Comparison of ENCODE assay signal across 8 cellular contexts in genomic region chr9:92294297-92294676, GRCh38. TPM values are rescaled to one million over a fixed set of nuclear protein-coding genes. Genes with fewer than 3 reads are reported as not detected.
DNase-seq lines count a peak whose midpoint lies in the region; ATAC-seq, FAIRE-seq and TF ChIP-seq lines count a peak whose summit lies in the region.

No MANE protein-coding gene starts in this region.

- H3K4me3 ChIP-seq in NT2/D1 (ENCODE audit: insufficient read length, low read depth) (peak overlapping the region; percentile 88), brain microvascular endothelial cell (ENCODE audit: low read depth, low read length) (peak overlapping the region; percentile 93), HepG2 (replicated peaks in 1 of 3; ENCODE audit: insufficient read depth in 1 of 3, low read depth in 2 of 3, low read length in 3 of 3) (peak overlapping the region; percentile 60 to 78 (median 72))

- peak overlapping the region; percentile 94 for H3K9ac ChIP-seq in NT2/D1 (ENCODE audit: insufficient read length, low read depth)
- H3K9ac ChIP-seq in HepG2 (ENCODE audit: insufficient read depth, low read depth, low read length), result peak overlapping the region; percentile 93

- TF ChIP-seq RAD21 in HepG2 (CRISPR knock-in tag; IDR thresholded peaks at IDR 0.05), result no peak

- ATAC-seq in HepG2, result peak; percentile 50
- no peak for ATAC-seq in HG02870 (IDR thresholded peaks at IDR 0.05; ENCODE audit: unreplicated experiment)

- H3K9me3 ChIP-seq in NT2/D1 (ENCODE audit: insufficient read depth, low read length), result no peaks in the 10 kb centered on the region
- H3K9me3 ChIP-seq in HepG2 (ENCODE audit: low read length), result no peaks in the 10 kb centered on the region

- intact Hi-C loops in HepG2 (cut with micrococcal nuclease; ENCODE audit: unreplicated experiment), result no loop called here

- TF ChIP-seq EP300 in HepG2 (IDR thresholded peaks at IDR 0.05; ENCODE audit: low read depth in 2 of 2, low read length in 2 of 2), result no peak
- TF ChIP-seq EP300 in HepG2 (CRISPR knock-in tag; IDR thresholded peaks at IDR 0.05; ENCODE audit: borderline replicate concordance), result no peak

- H4K20me1 ChIP-seq in HepG2 (ENCODE audit: insufficient read depth, low read length), result peaks cover 28% of the 10 kb centered on the region

- in situ Hi-C loops in brain microvascular endothelial cell (cut with HindIII; ENCODE audit: low pct_ligation_motif_present, low sequenced_read_pairs), result no loop called here
- in situ Hi-C loops in HepG2 (cut with HindIII; ENCODE audit: extremely low pct_ligation_motif_present, low pct_unique_long_range_greater_than_20kb), result no loop called here

- TF ChIP-seq POLR2A in HepG2 (IDR thresholded peaks at IDR 0.05; ENCODE audit: insufficient read depth in 1 of 2, low read depth in 2 of 2, low read length in 2 of 2), result no peak

- no TSS peak for BruUV-seq in HepG2 (replicated peaks; lab: Mats Ljungman, UMichigan)

- H3K4me2 ChIP-seq in HepG2 (ENCODE audit: low read depth, low read length), result peak overlapping the region; percentile 99

- no peaks in the 10 kb centered on the region for H3K4me1 ChIP-seq in NT2/D1 (ENCODE audit: insufficient read depth, insufficient read length)
- peaks cover 36% of the 10 kb centered on the region for H3K4me1 ChIP-seq in HepG2 (ENCODE audit: insufficient read depth, low read length)

- POLR2A ChIA-PET in HepG2 (lab: Yijun Ruan, JAX), result interaction anchor here (1.5 kb wide), 1 partner anchor 155 kb away, joined by 5 read pairs; no protein-coding TSS in a partner anchor

- H2AFZ ChIP-seq in HepG2 (ENCODE audit: low read length), result no peak overlapping the region

- H3K36me3 ChIP-seq in NT2/D1 (ENCODE audit: insufficient read depth, insufficient read length, low read length) (peaks cover 62% of the 10 kb centered on the region), brain microvascular endothelial cell (replicated peaks) (peaks cover 16% of the 10 kb centered on the region), HepG2 (replicated peaks in 1 of 2; ENCODE audit: control insufficient read depth in 1 of 2, insufficient read depth in 2 of 2, low read length in 2 of 2) (peaks cover 7 to 40% of the 10 kb centered on the region in 2 experiments; a peak in 4 of 5 replicates)

- DNase-seq in NCI-H2171 treated with DMSO at 0.1 percent for 48 hours (lab: John Stamatoyannopoulos, UW), result peak; percentile 10
- no peak for DNase-seq in NCI-H2171 (lab: John Stamatoyannopoulos, UW)
- no peak for DNase-seq in NT2/D1 (ENCODE audit: low read depth, low spot score)
- peak; percentile 15 for DNase-seq in brain microvascular endothelial cell
- peak; percentile 9 for DNase-seq in HepG2 (ENCODE audit: low spot score)
- peak in 4 of 49 donors; percentile 1 to 13 (median 2) for DNase-seq in substantia nigra (lab: John Stamatoyannopoulos, UW)
- DNase-seq in cerebellar nuclear complex (lab: John Stamatoyannopoulos, UW), result no peak

- no peak for FAIRE-seq in HepG2 (lab: Jason Lieb, UNC)

- CTCF ChIA-PET in HepG2 (lab: Yijun Ruan, JAX; ENCODE audit: low intra/inter-chr PET ratio, low total read pairs), result no interaction called here

- no peaks in the 10 kb centered on the region for H3K27me3 ChIP-seq in NT2/D1 (ENCODE audit: insufficient read depth, insufficient read length)
- H3K27me3 ChIP-seq in brain microvascular endothelial cell (replicated peaks), result no peaks in the 10 kb centered on the region
- no peaks in the 10 kb centered on the region; a peak in 1 of 5 replicates for H3K27me3 ChIP-seq in HepG2 (ENCODE audit: control insufficient read depth in 1 of 2, insufficient read depth in 2 of 2, low read length in 2 of 2)

- peaks cover 42% of the 10 kb centered on the region for H3K79me2 ChIP-seq in HepG2 (ENCODE audit: insufficient read depth, low read length)

- no peak for TF ChIP-seq CTCF in brain microvascular endothelial cell (IDR thresholded peaks at IDR 0.05; ENCODE audit: low read depth, low read length, missing control alignments)
- no peak for TF ChIP-seq CTCF in HepG2 (CRISPR knock-in tag; IDR thresholded peaks at IDR 0.05)

- WGBS in HepG2 (ENCODE audit: low lambda C conversion rate), result 2% methylated on average over 13 of the region's 13 CpGs

- H3K27ac ChIP-seq in brain microvascular endothelial cell (peak overlapping the region; percentile 85), HepG2 (ENCODE audit: extremely low read length, insufficient read depth, low read length) (peak overlapping the region; percentile 85), substantia nigra (ENCODE audit: low read depth, low read length, poor library complexity, severe bottlenecking) (peak overlapping the region; percentile 6)

RNA-seq across cellular contexts. Expression of gene IARS1, which starts 0.8 kb away (rescaled TPM):
- 185 and 277 TPM in 2 replicates for total RNA-seq in HepG2 (2016; rRNA removed; fragmentation: Illumina TruSeq; extraction: Trizol)
- 84.7 and 106 TPM in 2 replicates for total RNA-seq in HepG2 (2016; cell fraction: cytosol; rRNA removed; fragmentation: Illumina TruSeq; extraction: Trizol; ENCODE audit: low read depth)
- total RNA-seq in HepG2 (2016; cell fraction: insoluble cytoplasmic fraction; rRNA removed; fragmentation: Illumina TruSeq; extraction: Trizol), result 179 and 271 TPM in 2 replicates
- 78.5 and 86.4 TPM in 2 replicates for total RNA-seq in HepG2 (2016; cell fraction: membrane; rRNA removed; fragmentation: Illumina TruSeq; extraction: Trizol)
- total RNA-seq in HepG2 (2016; cell fraction: nucleus; rRNA removed; fragmentation: Illumina TruSeq; extraction: Trizol), result 163 and 177 TPM in 2 replicates
- polyA plus RNA-seq in HepG2 (2011; rRNA removed), result 55.9 and 58.6 TPM in 2 replicates
- polyA plus RNA-seq in HepG2 (2011; cell fraction: cytosol; rRNA removed), result 29.6 and 45.6 TPM in 2 replicates
- 139 and 184 TPM in 2 replicates for polyA plus RNA-seq in HepG2 (2011; cell fraction: nucleus; rRNA removed)
- 119 and 136 TPM in 2 replicates for polyA plus RNA-seq in HepG2 (2012)
- 6.9 and 7.5 TPM in 2 replicates for polyA plus RNA-seq in HepG2 (2016; cell fraction: cytosol; fragmentation: Illumina TruSeq; extraction: Trizol; ENCODE audit: low read depth)
- polyA plus RNA-seq in HepG2 (2016; cell fraction: insoluble cytoplasmic fraction; fragmentation: Illumina TruSeq; extraction: Trizol; ENCODE audit: low read depth), result 143 and 151 TPM in 2 replicates
- 15.1 and 17.8 TPM in 2 replicates for polyA plus RNA-seq in HepG2 (2016; cell fraction: membrane; fragmentation: Illumina TruSeq; extraction: Trizol; ENCODE audit: low read depth)
- 120 and 132 TPM in 2 replicates for polyA plus RNA-seq in HepG2 (2016; cell fraction: nucleus; fragmentation: Illumina TruSeq; extraction: Trizol; ENCODE audit: insufficient read depth, low read depth)
- 84.4 and 109 TPM in 2 replicates for polyA minus RNA-seq in HepG2 (2011; rRNA and poly(A)+ RNA removed; ENCODE audit: low replicate concordance)
- 94.4 and 128 TPM in 2 replicates for polyA minus RNA-seq in HepG2 (2011; cell fraction: cytosol; rRNA and poly(A)+ RNA removed)
- polyA minus RNA-seq in HepG2 (2011; cell fraction: nucleus; rRNA and poly(A)+ RNA removed), result 274 and 399 TPM in 2 replicates

RNA-seq across cellular contexts. Expression of gene NOL8, which starts 30.9 kb away (rescaled TPM):
- 35.4 and 36.3 TPM in 2 replicates for total RNA-seq in HepG2 (2016; rRNA removed; fragmentation: Illumina TruSeq; extraction: Trizol)
- 19.9 and 24.9 TPM in 2 replicates for total RNA-seq in HepG2 (2016; cell fraction: cytosol; rRNA removed; fragmentation: Illumina TruSeq; extraction: Trizol; ENCODE audit: low read depth)
- 33.5 and 36.8 TPM in 2 replicates for total RNA-seq in HepG2 (2016; cell fraction: insoluble cytoplasmic fraction; rRNA removed; fragmentation: Illumina TruSeq; extraction: Trizol)
- 14.0 and 17.4 TPM in 2 replicates for total RNA-seq in HepG2 (2016; cell fraction: membrane; rRNA removed; fragmentation: Illumina TruSeq; extraction: Trizol)
- 59.6 and 61.3 TPM in 2 replicates for total RNA-seq in HepG2 (2016; cell fraction: nucleus; rRNA removed; fragmentation: Illumina TruSeq; extraction: Trizol)
- polyA plus RNA-seq in HepG2 (2011; rRNA removed), result 11.3 and 12.8 TPM in 2 replicates
- polyA plus RNA-seq in HepG2 (2011; cell fraction: cytosol; rRNA removed), result 3.3 and 4.5 TPM in 2 replicates
- 27.5 and 32.9 TPM in 2 replicates for polyA plus RNA-seq in HepG2 (2011; cell fraction: nucleus; rRNA removed)
- polyA plus RNA-seq in HepG2 (2012), result 17.8 and 22.1 TPM in 2 replicates
- polyA plus RNA-seq in HepG2 (2016; cell fraction: cytosol; fragmentation: Illumina TruSeq; extraction: Trizol; ENCODE audit: low read depth), result 1.8 and 1.9 TPM in 2 replicates
- 34.7 and 35.4 TPM in 2 replicates for polyA plus RNA-seq in HepG2 (2016; cell fraction: insoluble cytoplasmic fraction; fragmentation: Illumina TruSeq; extraction: Trizol; ENCODE audit: low read depth)
- 4.0 and 4.1 TPM in 2 replicates for polyA plus RNA-seq in HepG2 (2016; cell fraction: membrane; fragmentation: Illumina TruSeq; extraction: Trizol; ENCODE audit: low read depth)
- 104 and 110 TPM in 2 replicates for polyA plus RNA-seq in HepG2 (2016; cell fraction: nucleus; fragmentation: Illumina TruSeq; extraction: Trizol; ENCODE audit: insufficient read depth, low read depth)
- 9.2 and 37.1 TPM in 2 replicates for polyA minus RNA-seq in HepG2 (2011; rRNA and poly(A)+ RNA removed; ENCODE audit: low replicate concordance)
- 6.8 and 10.6 TPM in 2 replicates for polyA minus RNA-seq in HepG2 (2011; cell fraction: cytosol; rRNA and poly(A)+ RNA removed)
- 71.3 and 97.8 TPM in 2 replicates for polyA minus RNA-seq in HepG2 (2011; cell fraction: nucleus; rRNA and poly(A)+ RNA removed)

RNA-seq across cellular contexts. Expression of gene CENPP, which starts 31.5 kb away (rescaled TPM):
- total RNA-seq in HepG2 (2016; rRNA removed; fragmentation: Illumina TruSeq; extraction: Trizol), result 11.0 and 11.4 TPM in 2 replicates
- 2.3 and 3.3 TPM in 2 replicates for total RNA-seq in HepG2 (2016; cell fraction: cytosol; rRNA removed; fragmentation: Illumina TruSeq; extraction: Trizol; ENCODE audit: low read depth)
- 9.2 and 12.7 TPM in 2 replicates for total RNA-seq in HepG2 (2016; cell fraction: insoluble cytoplasmic fraction; rRNA removed; fragmentation: Illumina TruSeq; extraction: Trizol)
- 6.4 and 7.6 TPM in 2 replicates for total RNA-seq in HepG2 (2016; cell fraction: membrane; rRNA removed; fragmentation: Illumina TruSeq; extraction: Trizol)
- total RNA-seq in HepG2 (2016; cell fraction: nucleus; rRNA removed; fragmentation: Illumina TruSeq; extraction: Trizol), result 14.0 and 16.0 TPM in 2 replicates
- 1.2 and 2.0 TPM in 2 replicates for polyA plus RNA-seq in HepG2 (2011; rRNA removed)
- polyA plus RNA-seq in HepG2 (2011; cell fraction: cytosol; rRNA removed), result 0.59 and 0.67 TPM in 2 replicates
- polyA plus RNA-seq in HepG2 (2011; cell fraction: nucleus; rRNA removed), result 0.63 and 0.69 TPM in 2 replicates
- 2.4 and 3.9 TPM in 2 replicates for polyA plus RNA-seq in HepG2 (2012)
- polyA plus RNA-seq in HepG2 (2016; cell fraction: cytosol; fragmentation: Illumina TruSeq; extraction: Trizol; ENCODE audit: low read depth), result 3.7 and 4.4 TPM in 2 replicates
- 9.4 and 13.3 TPM in 2 replicates for polyA plus RNA-seq in HepG2 (2016; cell fraction: insoluble cytoplasmic fraction; fragmentation: Illumina TruSeq; extraction: Trizol; ENCODE audit: low read depth)
- 5.5 and 5.6 TPM in 2 replicates for polyA plus RNA-seq in HepG2 (2016; cell fraction: membrane; fragmentation: Illumina TruSeq; extraction: Trizol; ENCODE audit: low read depth)
- 3.7 and 5.9 TPM in 2 replicates for polyA plus RNA-seq in HepG2 (2016; cell fraction: nucleus; fragmentation: Illumina TruSeq; extraction: Trizol; ENCODE audit: insufficient read depth, low read depth)
- 1.3 and 4.8 TPM in 2 replicates for polyA minus RNA-seq in HepG2 (2011; rRNA and poly(A)+ RNA removed; ENCODE audit: low replicate concordance)
- polyA minus RNA-seq in HepG2 (2011; cell fraction: cytosol; rRNA and poly(A)+ RNA removed), result 0.79 and 1.3 TPM in 2 replicates
- 5.2 and 6.4 TPM in 2 replicates for polyA minus RNA-seq in HepG2 (2011; cell fraction: nucleus; rRNA and poly(A)+ RNA removed)

Comparison
In these comparisons a context has a peak if more than half of its experiments do, and no peak if none do; other contexts are left out.
1. DNase-seq: peak in NCI-H2171 treated with DMSO at 0.1 percent for 48 hours (single experiment), brain microvascular endothelial cell (single experiment) and HepG2 (single experiment); none in NCI-H2171 (single experiment), NT2/D1 (single experiment) and cerebellar nuclear complex (0 of 2).
2. H3K27ac ChIP-seq: peak in every context shown above with its lines; median percentile 85 in brain microvascular endothelial cell; 85 in HepG2; 6 in substantia nigra.
3. Peak in every context shown above with its lines, with median percentiles within 50 percentile points of each other: H3K4me3 ChIP-seq.